Comparison of ENCODE assay signal across 1 cellular context in genomic region chr2:136246086-136246669, GRCh38.
TF ChIP-seq lines count a peak whose summit lies in the region.

No MANE protein-coding gene starts in this region.

TF ChIP-seq in GM23338, 12 proteins besides CTCF, POLR2A, EP300 and RAD21 (continued from another document):
- TF ChIP-seq ZNF462 (CRISPR knock-in tag; IDR thresholded peaks at IDR 0.05) (no peak), NANOG (IDR thresholded peaks at IDR 0.05; ENCODE audit: borderline replicate concordance) (no peak), ZNF114 (CRISPR knock-in tag; IDR thresholded peaks at IDR 0.05) (no peak), EZH2 (IDR thresholded peaks at IDR 0.05; ENCODE audit: low read depth, unreplicated experiment) (no peak), EZH2phosphoT487 (IDR thresholded peaks at IDR 0.05; ENCODE audit: unreplicated experiment) (no peak), STAT1 (IDR thresholded peaks at IDR 0.05; ENCODE audit: unreplicated experiment) (no peak)
